In the genomic region with DNA sequence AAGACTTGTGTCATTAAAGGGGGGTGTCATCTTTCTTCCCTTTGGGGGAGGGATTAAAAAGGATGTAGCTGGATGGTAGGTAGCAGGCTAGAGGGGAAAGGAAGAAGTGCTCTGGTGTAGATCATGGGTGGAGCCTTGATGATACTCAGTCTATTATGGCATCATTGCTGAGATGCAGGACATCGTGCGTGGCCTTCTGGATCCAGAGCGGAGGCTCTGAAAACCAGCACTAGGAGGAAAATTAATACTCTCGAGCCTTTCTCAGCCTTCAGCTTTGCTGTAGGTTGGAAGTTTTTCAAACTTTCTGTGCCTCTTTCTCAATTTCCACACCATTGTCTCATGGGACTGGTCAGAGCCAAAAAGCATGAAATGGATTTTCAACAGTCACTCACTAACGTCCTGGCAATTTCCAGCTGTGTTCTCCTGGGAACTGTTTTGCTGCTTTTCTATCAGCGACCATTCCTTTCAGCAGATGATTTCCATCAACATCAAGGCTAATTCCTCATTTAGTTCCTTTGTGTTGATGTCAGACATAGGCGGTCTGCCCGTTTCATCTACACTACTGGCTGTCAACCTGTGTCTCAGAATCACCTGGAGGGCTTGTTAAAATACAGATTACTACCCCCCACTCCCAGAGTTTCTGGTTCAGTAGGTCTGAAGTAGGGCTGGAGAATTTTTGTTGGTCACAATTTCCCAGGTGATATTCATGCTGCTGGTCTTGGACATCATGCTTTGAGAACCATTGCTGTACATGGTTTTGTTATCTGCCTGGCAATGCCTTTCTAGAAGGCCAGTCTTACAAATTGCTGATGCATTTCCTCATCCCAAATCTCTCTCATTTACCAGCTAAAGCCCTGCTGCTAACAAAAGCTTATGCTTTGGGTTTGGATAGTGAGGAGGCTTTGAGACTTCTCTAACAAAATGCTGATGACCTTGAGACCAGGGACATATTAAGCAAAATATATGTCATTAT, we compare ENCODE assay signal across 22 cellular contexts. TPM values are rescaled to one million over a fixed set of nuclear protein-coding genes. Genes with fewer than 3 reads are reported as not detected.
DNase-seq lines count a peak whose midpoint lies in the region; ATAC-seq and TF ChIP-seq lines count a peak whose summit lies in the region.
"Had no signal": no experiment of that assay in that cellular context is flagged by ENCODE, and none has a peak within 500 bp of the region (broad histone marks: within the 10 kb centered on the region; RNA-seq: fewer than 3 reads in every experiment).

No MANE protein-coding gene starts in this region.

- intact Hi-C loops in Right ventricle myocardium superior (cut with DNase I) (no loop called here), left lung (cut with DNase I) (no loop called here)

- H3K27me3 ChIP-seq in right atrium auricular region = peaks cover 3 to 6% of the 10 kb centered on the region in 2 donors
- H3K27me3 ChIP-seq in left lung = peaks cover 13 to 53% of the 10 kb centered on the region in 2 donors

- H3K27ac ChIP-seq in right atrium auricular region (no peak overlapping the region), left lung (no peak overlapping the region)
- H3K27ac ChIP-seq: PC-9, RWPE1, SJSA1 had no signal

- H3K36me3 ChIP-seq in right atrium auricular region (no peaks in the 10 kb centered on the region), left lung (no peaks in the 10 kb centered on the region)
- H3K36me3 ChIP-seq: BE2C, SJSA1 had no signal

- H3K4me1 ChIP-seq in right atrium auricular region (no peaks in the 10 kb centered on the region), left lung (peaks cover 0 to 5% of the 10 kb centered on the region in 2 donors)
- H3K4me1 ChIP-seq: BE2C, SJSA1 had no signal

- TF ChIP-seq CTCF in right atrium auricular region (IDR thresholded peaks at IDR 0.05) (no peak), fibroblast of mammary gland (conservative IDR thresholded peaks at IDR 0.05; ENCODE audit: control insufficient read depth, insufficient read depth, low read depth, low read length) (no peak), left lung (IDR thresholded peaks at IDR 0.05) (no peak)

- no peaks in the 10 kb centered on the region for H3K9me3 ChIP-seq in right atrium auricular region
- no peaks in the 10 kb centered on the region for H3K9me3 ChIP-seq in left lung
- H3K9me3 ChIP-seq: BE2C, SJSA1 had no signal

- ATAC-seq in Right ventricle myocardium superior (ENCODE audit: poor library complexity) (peak; percentile 91), left lung (peak; percentile 25), GM21619 (IDR thresholded peaks at IDR 0.05; ENCODE audit: unreplicated experiment) (no peak), HG03095 (IDR thresholded peaks at IDR 0.05; ENCODE audit: unreplicated experiment) (no peak)
- ATAC-seq: CD8-positive, alpha-beta T cell had no signal

- DNase-seq in Right ventricle myocardium superior (no peak), right atrium auricular region (ENCODE audit: low spot score) (no peak), fibroblast of mammary gland (ENCODE audit: low read depth) (peak; percentile 58), left lung (no peak), ureter (ENCODE audit: low spot score) (no peak)
- DNase-seq in stimulated activated naive CD4-positive, alpha-beta T cell (lab: John Stamatoyannopoulos, UW) = no peak
- DNase-seq: 8988T; BE2C; Calu3; CD8-positive, alpha-beta T cell; H9; IMR-90; NCI-H1417 treated with DMSO at 0.1 percent for 48 hours; NCI-H187 treated with DMSO at 0.1 percent for 48 hours; NCI-H226; NCI-H524; PC-9 had no signal

- H3K4me3 ChIP-seq in right atrium auricular region (no peak overlapping the region), fibroblast of mammary gland (ENCODE audit: control insufficient read depth, low read depth, low read length) (no peak overlapping the region), left lung (no peak overlapping the region)
- H3K4me3 ChIP-seq: PC-9, SJSA1 had no signal

RNA-seq across cellular contexts. Expression of gene CACNA1E, which starts 7.7 kb away (rescaled TPM):
- 4.7 TPM for total RNA-seq in Right ventricle myocardium superior
- total RNA-seq in right atrium auricular region = 1 to 10 TPM; 1.7 to 2.2 TPM
- 1 to 10 TPM in 1 of 2 donors, not detected in 1; 1.2 TPM for total RNA-seq in left lung
- total RNA-seq in ureter = not detected
- total RNA-seq: Calu3; CD8-positive, alpha-beta T cell; IMR-90; M059J; PC-9; SJSA1 had no signal

Comparison
In these comparisons a context has a peak if more than half of its experiments do, and no peak if none do; other contexts are left out.
1. ATAC-seq: peak in Right ventricle myocardium superior (single experiment) and left lung (single experiment); none in GM21619 (single experiment) and HG03095 (single experiment).